ENCODE assay signal across 1 cellular context in genomic region chr10:120426306-120426705, GRCh38.
TF ChIP-seq lines count a peak whose summit lies in the region.

No MANE protein-coding gene starts in this region.

TF ChIP-seq in HepG2, 621 proteins besides CTCF, POLR2A, EP300 and RAD21 (continued from another document):
- TF ChIP-seq KDM5A (IDR thresholded peaks at IDR 0.05; ENCODE audit: borderline replicate concordance, low read length) (no peak), RNF219 (CRISPR knock-in tag; IDR thresholded peaks at IDR 0.05) (no peak), TFAP4 (IDR thresholded peaks at IDR 0.05; ENCODE audit: borderline replicate concordance, low read depth) (no peak), FOXA3 (CRISPR knock-in tag; IDR thresholded peaks at IDR 0.05) (no peak), HNF1B (CRISPR knock-in tag; IDR thresholded peaks at IDR 0.05) (no peak), ZNF75D (CRISPR knock-in tag; IDR thresholded peaks at IDR 0.05; ENCODE audit: borderline replicate concordance) (no peak), SAP130 (CRISPR knock-in tag; IDR thresholded peaks at IDR 0.05; ENCODE audit: low read depth) (no peak), ZKSCAN5 (CRISPR knock-in tag; IDR thresholded peaks at IDR 0.05) (no peak), PBX2 (CRISPR knock-in tag; IDR thresholded peaks at IDR 0.05) (no peak)
TF ChIP-seq in HepG2: peak in this region for 0.
